ENCODE assay signal across 8 cellular contexts in genomic region chr10:102435529-102436233, GRCh38. TPM values are rescaled to one million over a fixed set of nuclear protein-coding genes. Genes with fewer than 3 reads are reported as not detected.
DNase-seq lines count a peak whose midpoint lies in the region; ATAC-seq and TF ChIP-seq lines count a peak whose summit lies in the region.

No MANE protein-coding gene starts in this region.

- no peak overlapping the region for H3K23ac ChIP-seq in mesendoderm (ENCODE audit: low read length)

- no peak overlapping the region for H2BK5ac ChIP-seq in mesendoderm (ENCODE audit: low read length)

- no peak for ATAC-seq in gastroesophageal sphincter
- ATAC-seq in GM18502 (IDR thresholded peaks at IDR 0.05; ENCODE audit: poor library complexity, unreplicated experiment): no peak

- no peaks in the 10 kb centered on the region for H3K27me3 Mint-ChIP-seq in activated naive CD4-positive, alpha-beta T cell treated with anti-CD3 and anti-CD28 coated beads, Interleukin-2, amount 50 U/mL, for 24 hours

- H3K27ac ChIP-seq in mesendoderm (ENCODE audit: low read depth, low read length) (no peak overlapping the region), gastroesophageal sphincter (no peak overlapping the region)

- no peak for TF ChIP-seq EP300 in gastroesophageal sphincter (IDR thresholded peaks at IDR 0.05)

- no peaks in the 10 kb centered on the region for H3K9me3 Mint-ChIP-seq in activated naive CD4-positive, alpha-beta T cell treated with anti-CD3 and anti-CD28 coated beads, Interleukin-2, amount 50 U/mL, for 24 hours

- peaks cover 3% of the 10 kb centered on the region for H3K4me1 ChIP-seq in mesendoderm (ENCODE audit: control insufficient read depth, low read depth, low read length)
- H3K4me1 ChIP-seq in gastroesophageal sphincter: peaks cover 0 to 34% (median 6%) of the 10 kb centered on the region in 3 donors

- no peak overlapping the region for H3K4ac ChIP-seq in mesendoderm (ENCODE audit: low read depth, low read length)

- H3K4me3 Mint-ChIP-seq in activated naive CD4-positive, alpha-beta T cell treated with anti-CD3 and anti-CD28 coated beads, Interleukin-2, amount 50 U/mL, for 24 hours: peak overlapping the region; percentile 90

- H3K36me3 ChIP-seq in mesendoderm (ENCODE audit: control insufficient read depth, insufficient read depth, low read length) (no peaks in the 10 kb centered on the region), gastroesophageal sphincter (no peaks in the 10 kb centered on the region)

- no peak overlapping the region for H3K4me3 ChIP-seq in mesendoderm (ENCODE audit: low read length)
- H3K4me3 ChIP-seq in gastroesophageal sphincter: peak overlapping the region in 1 of 2 donors; percentile 21

- no peaks in the 10 kb centered on the region for H3K36me3 Mint-ChIP-seq in activated naive CD4-positive, alpha-beta T cell treated with anti-CD3 and anti-CD28 coated beads, Interleukin-2, amount 50 U/mL, for 24 hours

- no peaks in the 10 kb centered on the region for H3K27me3 ChIP-seq in mesendoderm (ENCODE audit: insufficient read depth, low read length, poor library complexity)
- H3K27me3 ChIP-seq in gastroesophageal sphincter: peaks cover 44% of the 10 kb centered on the region

- no peak overlapping the region for H2BK120ac ChIP-seq in mesendoderm (ENCODE audit: low read depth, low read length)

- WGBS in mesendoderm (ENCODE audit: extremely low coverage, insufficient coverage, low lambda C conversion rate): no CpG with 5 or more reads among the region's 14 CpGs
- WGBS in gastroesophageal sphincter (ENCODE audit: low coverage in 1 of 2), 2 donors: 0 to 13% methylated on average over 1 to 4 of the region's 14 CpGs

- no peak overlapping the region for H4K8ac ChIP-seq in mesendoderm (ENCODE audit: low read depth, low read length)

- no peaks in the 10 kb centered on the region for H3K9me3 ChIP-seq in gastroesophageal sphincter

- TF ChIP-seq CTCF in gastroesophageal sphincter (IDR thresholded peaks at IDR 0.05): no peak

- H3K79me2 ChIP-seq in mesendoderm (ENCODE audit: control insufficient read depth, insufficient read depth, low read length): no peaks in the 10 kb centered on the region

- no peak for TF ChIP-seq POLR2A in gastroesophageal sphincter (IDR thresholded peaks at IDR 0.05)

- H3K27ac Mint-ChIP-seq in activated naive CD4-positive, alpha-beta T cell treated with anti-CD3 and anti-CD28 coated beads, Interleukin-2, amount 50 U/mL, for 24 hours: peak overlapping the region; percentile 91

- no peak overlapping the region for H4K5ac ChIP-seq in mesendoderm (ENCODE audit: low read length)

- no peak overlapping the region for H2BK15ac ChIP-seq in mesendoderm (replicated peaks; ENCODE audit: low read depth)

- H3K79me1 ChIP-seq in mesendoderm (ENCODE audit: low read length): peaks cover 3% of the 10 kb centered on the region

- peaks cover 62% of the 10 kb centered on the region for H3K4me1 Mint-ChIP-seq in activated naive CD4-positive, alpha-beta T cell treated with anti-CD3 and anti-CD28 coated beads, Interleukin-2, amount 50 U/mL, for 24 hours

- H3K4me2 ChIP-seq in mesendoderm (ENCODE audit: low read length): peak overlapping the region; percentile 56

- H3K18ac ChIP-seq in mesendoderm (ENCODE audit: low read length): peak overlapping the region; percentile 20

- H2AK5ac ChIP-seq in mesendoderm (ENCODE audit: low read length): no peak overlapping the region

- peak; percentile 43 for DNase-seq in stimulated activated CD4-positive, alpha-beta T cell treated with anti-CD3 and anti-CD28 coated beads, Interleukin-12 subunit alpha, Interleukin-12 subunit beta, amount 100 ng/mL, for 4 hours
- no peak for DNase-seq in stimulated activated CD4-positive, alpha-beta T cell treated with anti-CD3 and anti-CD28 coated beads, Interleukin-2, amount 100 ng/mL, for 48 hours
- DNase-seq in mesendoderm: no peak
- DNase-seq in NCI-H1105 treated with DMSO at 0.1 percent for 48 hours (lab: John Stamatoyannopoulos, UW): no peak
- no peak for DNase-seq in dermis blood vessel endothelial cell

- peak overlapping the region; percentile 65 for H3K9ac ChIP-seq in mesendoderm (ENCODE audit: low read length)

- peak overlapping the region; percentile 73 for H3K56ac ChIP-seq in mesendoderm (ENCODE audit: low read length)

RNA-seq across cellular contexts. Expression of gene CUEDC2, which starts 3.3 kb away (rescaled TPM):
- polyA plus RNA-seq in mesendoderm (2013, experiment 1 of 2): 39.1 TPM
- polyA plus RNA-seq in mesendoderm (2013, experiment 2 of 2): 40.9 TPM
- 48.5 and 51.2 TPM in 2 replicates for total RNA-seq in dermis blood vessel endothelial cell
- 10 to 100 TPM; 61.4 to 84.3 (median 67.5) TPM for total RNA-seq in gastroesophageal sphincter

RNA-seq across cellular contexts. Expression of gene FBXL15, which starts 15.0 kb away (rescaled TPM):
- polyA plus RNA-seq in mesendoderm (2013, experiment 1 of 2): 5.0 TPM
- polyA plus RNA-seq in mesendoderm (2013, experiment 2 of 2): 4.6 TPM
- total RNA-seq in dermis blood vessel endothelial cell (9.7 and 12.6 TPM in 2 replicates), gastroesophageal sphincter (10 to 100 TPM; 18.6 to 41.9 (median 26.1) TPM)

RNA-seq across cellular contexts. Expression of gene C10orf95, which starts 15.7 kb away (rescaled TPM):
- polyA plus RNA-seq in mesendoderm (2013, experiment 1 of 2): 0.24 TPM
- polyA plus RNA-seq in mesendoderm (2013, experiment 2 of 2): 0.21 TPM
- total RNA-seq in dermis blood vessel endothelial cell (0.05 TPM in 1 of 2 replicates, not detected in the other), gastroesophageal sphincter (not detected)

RNA-seq across cellular contexts. Expression of gene PSD, which starts 17.1 kb away (rescaled TPM):
- 0.44 TPM for polyA plus RNA-seq in mesendoderm (2013, experiment 1 of 2)
- polyA plus RNA-seq in mesendoderm (2013, experiment 2 of 2): 0.53 TPM
- 0.23 and 0.34 TPM in 2 replicates for total RNA-seq in dermis blood vessel endothelial cell
- 100 to 1,000 TPM in 1 of 4 donors, 10 to 100 TPM in 3; 28.6 to 195 (median 41.4) TPM for total RNA-seq in gastroesophageal sphincter

RNA-seq across cellular contexts. Expression of gene NFKB2, which starts 40.2 kb away (rescaled TPM):
- 5.3 TPM for polyA plus RNA-seq in mesendoderm (2013, experiment 1 of 2)
- 4.7 TPM for polyA plus RNA-seq in mesendoderm (2013, experiment 2 of 2)
- total RNA-seq in dermis blood vessel endothelial cell (33.0 and 35.7 TPM in 2 replicates), gastroesophageal sphincter (10 to 100 TPM; 20.5 to 31.6 (median 24.8) TPM)
